In the genomic region with DNA sequence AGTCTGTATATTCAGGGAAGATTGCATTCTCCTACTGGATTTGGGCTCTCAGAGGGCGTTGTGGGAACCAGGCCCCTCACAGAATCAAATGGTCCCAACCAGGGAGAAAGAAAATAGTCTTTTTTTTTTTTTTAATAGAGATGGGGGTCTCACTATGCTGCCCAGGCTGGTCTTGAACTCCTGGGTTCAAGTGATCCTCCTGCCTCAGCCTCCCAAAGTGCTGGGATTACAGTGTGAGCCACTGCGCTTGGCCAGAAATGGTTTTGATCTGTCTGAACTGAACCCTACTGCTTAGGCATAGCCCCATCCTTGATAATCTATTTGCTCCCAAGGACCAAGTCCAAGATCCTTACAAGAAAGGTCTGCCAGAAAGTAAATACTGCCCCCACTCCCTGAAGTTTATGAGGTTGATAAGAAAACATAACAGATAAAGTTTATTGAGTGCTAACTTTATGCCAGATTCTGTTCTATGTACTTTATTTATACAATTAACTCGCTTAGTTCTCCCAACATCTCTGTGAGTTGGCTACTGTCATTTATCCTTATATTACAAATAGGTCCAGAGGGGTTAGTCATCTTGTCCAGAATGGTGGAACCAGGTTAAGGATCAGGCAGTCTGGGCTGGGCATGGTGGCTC, we compare ENCODE assay signal across 27 cellular contexts. TPM values are rescaled to one million over a fixed set of nuclear protein-coding genes. Genes with fewer than 3 reads are reported as not detected.
"Had no signal": no experiment of that assay in that cellular context is flagged by ENCODE, and none has a peak within 500 bp of the region (broad histone marks: within the 10 kb centered on the region; RNA-seq: fewer than 3 reads in every experiment).

No MANE protein-coding gene starts in this region.

- H3K27me3 ChIP-seq: ascending aorta, body of pancreas had no signal

- H3K4me3 ChIP-seq: ascending aorta, body of pancreas had no signal

- H3K4me1 ChIP-seq: ascending aorta had no signal

- H3K27me3 Mint-ChIP-seq: activated naive CD4-positive, alpha-beta T cell treated with anti-CD3 and anti-CD28 coated beads, Interleukin-2, amount 50 U/mL, for 24 hours had no signal

- H3K9me3 Mint-ChIP-seq: activated naive CD4-positive, alpha-beta T cell treated with anti-CD3 and anti-CD28 coated beads, Interleukin-2, amount 50 U/mL, for 24 hours; activated T-cell treated with anti-CD3 and anti-CD28 coated beads, Interleukin-2, amount 50 U/mL, for 24 hours; activated T-helper 1 cell treated with anti-CD3 and anti-CD28 coated beads, Interleukin-12 subunit alpha, Interleukin-12 subunit beta, Interleukin-2, Interleukin-4 antibody, amounts not matched to agents 30 ng/mL and 10 ng/mL and 1 ng/mL, durations not matched to agents 14 hours and 24 hours and 36 hours; central memory CD8-positive, alpha-beta T cell; WTC11 had no signal

- DNase-seq: activated CD4-positive, alpha-beta T cell treated with anti-CD3 and anti-CD28 coated beads for 48 hours; activated CD4-positive, alpha-beta T cell treated with anti-CD3 and anti-CD28 coated beads, Interleukin-2, amount 50 U/mL, for 48 hours; activated CD4-positive, CD25-positive, alpha-beta regulatory T cell treated with anti-CD3 and anti-CD28 coated beads, Interleukin-2, amount 50 U/mL, for 72 hours; activated CD8-positive, alpha-beta memory T cell treated with anti-CD3 and anti-CD28 coated beads, Interleukin-2, amount 10 ng/mL, durations not matched to agents 7 days and 5 days; activated effector memory CD4-positive, alpha-beta T cell treated with Interleukin-2 at 50 U/mL for 16 hours; activated naive CD4-positive, alpha-beta T cell; activated T-cell treated with anti-CD3 and anti-CD28 coated beads, Interleukin-2, amount 50 U/mL, for 24 hours; amniotic stem cell; body of pancreas; MM.1S; NCI-H1105; NCI-H1436 treated with DMSO at 0.1 percent for 48 hours; NCI-H187; NCI-H2081; NCI-H510A treated with DMSO at 0.1 percent for 48 hours; NCI-H69; NK-92 treated with Interleukin-12 subunit alpha and Interleukin-12 subunit beta, amount 100 ng/mL, for 24 hours; SIG-M5; T-helper 17 cell; T-helper 9 cell had no signal

- H3K4me1 Mint-ChIP-seq: activated CD8-positive, alpha-beta memory T cell treated with anti-CD3 and anti-CD28 coated beads, Interleukin-2, amount 10 ng/mL, durations not matched to agents 7 days and 5 days; activated naive CD4-positive, alpha-beta T cell treated with anti-CD3 and anti-CD28 coated beads, Interleukin-2, amount 50 U/mL, for 24 hours; central memory CD8-positive, alpha-beta T cell; T-helper 17 cell had no signal

- ATAC-seq: activated CD8-positive, alpha-beta memory T cell treated with anti-CD3 and anti-CD28 coated beads, Interleukin-2, amount 10 ng/mL, durations not matched to agents 7 days and 5 days; body of pancreas; T-helper 17 cell; WTC11 had no signal

- H3K9me3 ChIP-seq: ascending aorta, body of pancreas had no signal

- H3K27ac ChIP-seq: ascending aorta, body of pancreas had no signal

- H3K36me3 ChIP-seq: ascending aorta had no signal

- H3K4me3 Mint-ChIP-seq: activated CD8-positive, alpha-beta memory T cell treated with anti-CD3 and anti-CD28 coated beads, Interleukin-2, amount 10 ng/mL, durations not matched to agents 7 days and 5 days; activated naive CD4-positive, alpha-beta T cell treated with anti-CD3 and anti-CD28 coated beads, Interleukin-2, amount 50 U/mL, for 24 hours; activated T-cell treated with anti-CD3 and anti-CD28 coated beads, Interleukin-2, amount 50 U/mL, for 24 hours; activated T-helper 1 cell treated with anti-CD3 and anti-CD28 coated beads, Interleukin-12 subunit alpha, Interleukin-12 subunit beta, Interleukin-2, Interleukin-4 antibody, amounts not matched to agents 30 ng/mL and 10 ng/mL and 1 ng/mL, durations not matched to agents 14 hours and 24 hours and 36 hours; central memory CD8-positive, alpha-beta T cell; T-helper 17 cell; WTC11 had no signal

- H3K27ac Mint-ChIP-seq: activated CD8-positive, alpha-beta memory T cell treated with anti-CD3 and anti-CD28 coated beads, Interleukin-2, amount 10 ng/mL, durations not matched to agents 7 days and 5 days; activated naive CD4-positive, alpha-beta T cell treated with anti-CD3 and anti-CD28 coated beads, Interleukin-2, amount 50 U/mL, for 24 hours; activated T-cell treated with anti-CD3 and anti-CD28 coated beads, Interleukin-2, amount 50 U/mL, for 24 hours; activated T-helper 1 cell treated with anti-CD3 and anti-CD28 coated beads, Interleukin-12 subunit alpha, Interleukin-12 subunit beta, Interleukin-2, Interleukin-4 antibody, amounts not matched to agents 30 ng/mL and 10 ng/mL and 1 ng/mL, durations not matched to agents 14 hours and 24 hours and 36 hours; T-helper 17 cell; WTC11 had no signal

- H3K36me3 Mint-ChIP-seq: activated CD8-positive, alpha-beta memory T cell treated with anti-CD3 and anti-CD28 coated beads, Interleukin-2, amount 10 ng/mL, durations not matched to agents 7 days and 5 days; activated naive CD4-positive, alpha-beta T cell treated with anti-CD3 and anti-CD28 coated beads, Interleukin-2, amount 50 U/mL, for 24 hours; WTC11 had no signal

RNA-seq across cellular contexts. Expression of gene G6PC1, which starts 13.5 kb away (rescaled TPM):
- total RNA-seq: activated CD8-positive, alpha-beta memory T cell treated with anti-CD3 and anti-CD28 coated beads, Interleukin-2, amount 10 ng/mL, durations not matched to agents 7 days and 5 days; activated T-helper 1 cell treated with anti-CD3 and anti-CD28 coated beads, Interleukin-12 subunit alpha, Interleukin-12 subunit beta, Interleukin-2, Interleukin-4 antibody, amounts not matched to agents 30 ng/mL and 10 ng/mL and 1 ng/mL, durations not matched to agents 14 hours and 24 hours and 36 hours; ascending aorta; bronchial epithelial cell; LHCN-M2; T-helper 17 cell; WTC11 had no signal
